ENCODE assay signal across 9 cellular contexts in genomic region chr9:128863647-128864046, GRCh38. TPM values are rescaled to one million over a fixed set of nuclear protein-coding genes. Genes with fewer than 3 reads are reported as not detected.
A peak's percentile ranks its signal among the peaks of the same experiment; 100 is the strongest.
DNase-seq lines count a peak whose midpoint lies in the region; ATAC-seq and TF ChIP-seq lines count a peak whose summit lies in the region.
"Had no signal": no experiment of that assay in that cellular context is flagged by ENCODE, and none has a peak within 500 bp of the region (broad histone marks: within the 10 kb centered on the region; RNA-seq: fewer than 3 reads in every experiment).

No MANE protein-coding gene starts in this region.

- H3K27me3 Mint-ChIP-seq in nephron (ENCODE audit: low read depth), result no peaks in the 10 kb centered on the region
- H3K27me3 Mint-ChIP-seq: activated naive CD4-positive, alpha-beta T cell treated with anti-CD3 and anti-CD28 coated beads, Interleukin-2, amount 50 U/mL, for 24 hours had no signal

- no peaks in the 10 kb centered on the region for H3K79me2 ChIP-seq in OCI-LY1 (ENCODE audit: insufficient read depth, low read length)

- WGBS in stomach, 5 donors, result 23 to 29% (median 27%) methylated on average over 10 of the region's 10 CpGs

- H3K9me3 ChIP-seq in OCI-LY1 (ENCODE audit: low read length) (no peaks in the 10 kb centered on the region), stomach (no peaks in the 10 kb centered on the region)

- intact Hi-C loops in stomach (cut with DNase I; ENCODE audit: low total_unique reads), result no loop called here

- H4K20me1 ChIP-seq in OCI-LY1 (ENCODE audit: insufficient read depth, low read length), result no peaks in the 10 kb centered on the region

- no peak for TF ChIP-seq EP300 in stomach (IDR thresholded peaks at IDR 0.05)

- H3K4me3 ChIP-seq in OCI-LY1 (ENCODE audit: low read depth, low read length, poor library complexity, severe bottlenecking) (no peak overlapping the region), stomach (no peak overlapping the region)

- H3K9me3 Mint-ChIP-seq in nephron, result no peaks in the 10 kb centered on the region
- H3K9me3 Mint-ChIP-seq: activated naive CD4-positive, alpha-beta T cell treated with anti-CD3 and anti-CD28 coated beads, Interleukin-2, amount 50 U/mL, for 24 hours had no signal

- TF ChIP-seq CTCF in OCI-LY1 (IDR thresholded peaks at IDR 0.05; ENCODE audit: low read length), result peak; percentile 88
- TF ChIP-seq CTCF in nephron (IDR thresholded peaks at IDR 0.05; ENCODE audit: unreplicated experiment in 3 of 3), result peak; percentile 86 to 88 (median 87)
- peak in 6 of 7 experiments; percentile 88 to 98 (median 95) for TF ChIP-seq CTCF in stomach (IDR thresholded peaks at IDR 0.05)

- no peaks in the 10 kb centered on the region for H3F3A ChIP-seq in OCI-LY1 (ENCODE audit: insufficient read depth, low read length)

- ATAC-seq in esophagus mucosa (peak; percentile 76), HG03039 (IDR thresholded peaks at IDR 0.05; ENCODE audit: unreplicated experiment) (no peak)

- H3K27ac Mint-ChIP-seq in nephron, result peak overlapping the region in 1 of 3 experiments; percentile 49
- H3K27ac Mint-ChIP-seq: activated naive CD4-positive, alpha-beta T cell treated with anti-CD3 and anti-CD28 coated beads, Interleukin-2, amount 50 U/mL, for 24 hours had no signal

- DNase-seq in D341Med (ENCODE audit: low spot score) (peak; percentile 89), HCEC 1CT (peak; percentile 34), stomach (peak; percentile 80)
- DNase-seq in activated CD8-positive, alpha-beta memory T cell treated with anti-CD3 and anti-CD28 coated beads, Interleukin-2, amount 50 U/mL, for 4 hours, result peak; percentile 87

- H3K27me3 ChIP-seq in OCI-LY1 (ENCODE audit: insufficient read depth, low read length) (no peaks in the 10 kb centered on the region), stomach (no peaks in the 10 kb centered on the region)

- no peak overlapping the region; the same call in 1 of the 2 replicates for H3K9ac ChIP-seq in OCI-LY1 (ENCODE audit: low read length)

- H3K4me1 ChIP-seq in OCI-LY1 (ENCODE audit: insufficient read depth, low read length, severe bottlenecking) (peaks cover 9% of the 10 kb centered on the region), stomach (peaks cover 18 to 42% (median 32%) of the 10 kb centered on the region in 4 donors)

- H3K9me2 ChIP-seq in OCI-LY1 (ENCODE audit: low read depth, low read length), result no peaks in the 10 kb centered on the region

- H3K4me1 Mint-ChIP-seq in nephron, result peaks cover 11% of the 10 kb centered on the region

- H3K27ac ChIP-seq in OCI-LY1 (ENCODE audit: low read depth, low read length, poor library complexity, severe bottlenecking) (no peak overlapping the region), stomach (peak overlapping the region; percentile 2 to 69 (median 23))

- H3K36me3 ChIP-seq in OCI-LY1 (ENCODE audit: insufficient read depth, low read length) (peaks cover 4% of the 10 kb centered on the region; the same call in 1 of the 2 replicates), stomach (no peaks in the 10 kb centered on the region)

- no peaks in the 10 kb centered on the region for H3K36me3 Mint-ChIP-seq in nephron (ENCODE audit: low read depth)

- TF ChIP-seq POLR2A in stomach (IDR thresholded peaks at IDR 0.05), result no peak

- no peak overlapping the region for H3K4me2 ChIP-seq in OCI-LY1 (ENCODE audit: low read length)

- no peak overlapping the region for H2AFZ ChIP-seq in OCI-LY1 (ENCODE audit: low read length)

- H3K4me3 Mint-ChIP-seq in nephron, result no peak overlapping the region
- H3K4me3 Mint-ChIP-seq: activated naive CD4-positive, alpha-beta T cell treated with anti-CD3 and anti-CD28 coated beads, Interleukin-2, amount 50 U/mL, for 24 hours had no signal

RNA-seq across cellular contexts. Expression of gene KYAT1, which starts 18.1 kb away (rescaled TPM):
- total RNA-seq in esophagus mucosa (3.7 TPM), stomach (10 to 100 TPM in 2 of 5 donors, 1 to 10 TPM in 2, under 1 TPM in 1; 0.58 to 25.7 (median 6.1) TPM)
- 1 to 10 TPM; 4.8 to 7.5 (median 5.3) TPM for polyA plus RNA-seq in stomach

RNA-seq across cellular contexts. Expression of gene LRRC8A, which starts 18.3 kb away (rescaled TPM):
- total RNA-seq in esophagus mucosa, result 75.8 TPM
- total RNA-seq in stomach, result 10 to 100 TPM; 14.7 to 63.7 (median 25.1) TPM
- polyA plus RNA-seq in stomach, result 10 to 100 TPM; 11.2 to 22.7 (median 13.6) TPM

RNA-seq across cellular contexts. Expression of gene SPOUT1, which starts 34.1 kb away (rescaled TPM):
- total RNA-seq in esophagus mucosa (42.6 TPM), stomach (100 to 1,000 TPM in 1 of 5 donors, 10 to 100 TPM in 4; 11.1 to 104 (median 14.2) TPM)
- 10 to 100 TPM; 13.4 to 31.3 (median 29.4) TPM for polyA plus RNA-seq in stomach

RNA-seq across cellular contexts. Expression of gene ENDOG, which starts 45.3 kb away (rescaled TPM):
- total RNA-seq in esophagus mucosa (26.6 TPM), stomach (100 to 1,000 TPM in 1 of 5 donors, 10 to 100 TPM in 2, 1 to 10 TPM in 2; 5.0 to 186 (median 38.5) TPM)
- polyA plus RNA-seq in stomach, result 10 to 100 TPM; 22.9 to 32.5 (median 30.4) TPM

RNA-seq across cellular contexts. Expression of gene PHYHD1, which starts 57.1 kb away (rescaled TPM):
- total RNA-seq in esophagus mucosa (12.4 TPM), stomach (10 to 100 TPM in 4 of 5 donors, 1 to 10 TPM in 1; 1.4 to 37.3 (median 13.8) TPM)
- 10 to 100 TPM; 43.9 to 55.8 (median 49.1) TPM for polyA plus RNA-seq in stomach

Comparison
In these comparisons a context has a peak if more than half of its experiments do, and no peak if none do; other contexts are left out.
1. DNase-seq: peak in every context shown above with its lines; median percentile 89 in D341Med; 87 in activated CD8-positive, alpha-beta memory T cell treated with anti-CD3 and anti-CD28 coated beads, Interleukin-2, amount 50 U/mL, for 4 hours; 80 in stomach; 34 in HCEC 1CT.